15 cellular contexts compared by ENCODE assay signal in the genomic region with DNA sequence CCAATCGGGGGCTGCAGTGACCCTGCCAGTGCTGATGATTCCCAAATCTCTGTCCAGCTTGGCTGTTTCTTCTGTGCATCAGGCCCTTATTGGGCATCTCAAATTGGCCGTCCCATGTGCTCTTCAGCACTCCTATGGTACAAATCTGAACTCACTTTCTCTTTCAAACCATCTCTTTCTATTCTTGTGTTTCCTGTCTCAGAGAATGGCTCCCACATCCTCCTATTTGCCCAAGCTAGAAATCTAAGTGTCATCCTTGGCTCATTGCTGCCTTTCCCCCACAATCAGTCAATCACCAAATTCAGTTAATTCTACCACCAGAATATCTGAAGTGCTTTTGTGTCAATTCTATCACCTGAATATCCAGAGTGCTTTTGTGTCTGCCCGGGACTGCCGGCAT.
DNase-seq lines count a peak whose midpoint lies in the region; ATAC-seq and TF ChIP-seq lines count a peak whose summit lies in the region.
"Had no signal": no experiment of that assay in that cellular context is flagged by ENCODE, and none has a peak within 500 bp of the region (broad histone marks: within the 10 kb centered on the region; RNA-seq: fewer than 3 reads in every experiment).

No MANE protein-coding gene starts in this region.

- POLR2A ChIA-PET in GM10248 (lab: Yijun Ruan, JAX): no interaction called here

- no peaks in the 10 kb centered on the region for H3K36me3 Mint-ChIP-seq in naive B cell

- H3K4me1 Mint-ChIP-seq in naive B cell: peaks cover 24 to 40% (median 29%) of the 10 kb centered on the region in 3 donors

- peaks cover 0 to 2% (median 0%) of the 10 kb centered on the region in 7 donors for H3K9me3 Mint-ChIP-seq in naive B cell
- H3K9me3 Mint-ChIP-seq: activated T-cell treated with anti-CD3 and anti-CD28 coated beads, Interleukin-2, amount 50 U/mL, for 4 hours; HFFc6 had no signal

- DNase-seq in GM10248 (ENCODE audit: extremely low spot score) (peak; percentile 29), naive B cell (no peak), mesenteric fat pad (ENCODE audit: low spot score) (no peak), foreskin melanocyte (no peak), NCI-H345 treated with DMSO at 0.1 percent for 48 hours (lab: John Stamatoyannopoulos, UW; ENCODE audit: unreplicated experiment) (no peak)
- DNase-seq: activated T-cell treated with anti-CD3 and anti-CD28 coated beads, Interleukin-2, amount 50 U/mL, for 4 hours; brain microvascular endothelial cell; GF-D8; glutamatergic neuron; HFFc6; left colon had no signal

- CTCF ChIA-PET in GM10248 (lab: Yijun Ruan, JAX): interaction anchor here (2.9 kb wide), 1 partner anchor 11 kb away, joined by 9 read pairs; no protein-coding TSS in a partner anchor

- peak overlapping the region in 3 of 6 donors; percentile 4 to 82 (median 6) for H3K27ac Mint-ChIP-seq in naive B cell

- no peak for TF ChIP-seq CTCF in GM10248 (IDR thresholded peaks at IDR 0.05; ENCODE audit: control extremely low read depth, extremely low read depth, low read depth, missing control alignments)

- peak overlapping the region in 6 of 8 donors; percentile 4 to 85 (median 40) for H3K4me3 Mint-ChIP-seq in naive B cell
- H3K4me3 Mint-ChIP-seq: activated T-cell treated with anti-CD3 and anti-CD28 coated beads, Interleukin-2, amount 50 U/mL, for 4 hours; HFFc6; nephron had no signal

- ATAC-seq in GM19043 (IDR thresholded peaks at IDR 0.05; ENCODE audit: low read depth, unreplicated experiment) (peak; percentile 40), HG03354 (IDR thresholded peaks at IDR 0.05; ENCODE audit: poor library complexity, severe bottlenecking, unreplicated experiment) (peak; percentile 34), naive B cell (ENCODE audit: low read depth in 2 of 2) (no peak)
- ATAC-seq: activated T-cell treated with anti-CD3 and anti-CD28 coated beads, Interleukin-2, amount 50 U/mL, for 4 hours; left colon; sciatic nerve had no signal

- H3K27me3 Mint-ChIP-seq in naive B cell: peaks cover 0 to 3% (median 0%) of the 10 kb centered on the region in 3 donors

Comparison
In these comparisons a context has a peak if more than half of its experiments do, and no peak if none do; other contexts are left out.
1. ATAC-seq: peak in GM19043 (single experiment) and HG03354 (single experiment); none in naive B cell (0 of 2).